Comparison of ENCODE assay signal across 21 cellular contexts in genomic region chr3:32498992-32499391, GRCh38. TPM values are rescaled to one million over a fixed set of nuclear protein-coding genes. Genes with fewer than 3 reads are reported as not detected.
DNase-seq lines count a peak whose midpoint lies in the region; ATAC-seq and TF ChIP-seq lines count a peak whose summit lies in the region.
"Had no signal": no experiment of that assay in that cellular context is flagged by ENCODE, and none has a peak within 500 bp of the region (broad histone marks: within the 10 kb centered on the region; RNA-seq: fewer than 3 reads in every experiment).

No MANE protein-coding gene starts in this region.

- no peak overlapping the region for H3K27ac ChIP-seq in RWPE1
- H3K27ac ChIP-seq: KMS-11, SK-N-MC had no signal

- TF ChIP-seq POLR2A in GM18505 (IDR thresholded peaks at IDR 0.05; ENCODE audit: borderline replicate concordance, extremely low read depth, insufficient read depth, insufficient read length): no peak

- no peak overlapping the region for H3K27ac Mint-ChIP-seq in activated T-helper 17 cell treated with anti-CD3 and anti-CD28 coated beads, Interleukin-2, amount 50 U/mL, for 72 hours
- peak overlapping the region; percentile 83 for H3K27ac Mint-ChIP-seq in stimulated activated memory B cell treated with anti-CD40 and anti-IgM and Interleukin-4, amounts not matched to agents 10 μg/mL and 1 μg/mL and 100 μg/mL, for 72 hours
- H3K27ac Mint-ChIP-seq: GM23338 had no signal

- no peaks in the 10 kb centered on the region for H3K9me3 Mint-ChIP-seq in activated T-helper 17 cell treated with anti-CD3 and anti-CD28 coated beads, Interleukin-2, amount 50 U/mL, for 72 hours
- H3K9me3 Mint-ChIP-seq in stimulated activated memory B cell treated with anti-CD40 and anti-IgM and Interleukin-4, amounts not matched to agents 10 μg/mL and 1 μg/mL and 100 μg/mL, for 72 hours: no peaks in the 10 kb centered on the region
- H3K9me3 Mint-ChIP-seq: GM23338 had no signal

- H3K27me3 Mint-ChIP-seq in activated T-helper 17 cell treated with anti-CD3 and anti-CD28 coated beads, Interleukin-2, amount 50 U/mL, for 72 hours: no peaks in the 10 kb centered on the region
- no peaks in the 10 kb centered on the region for H3K27me3 Mint-ChIP-seq in stimulated activated memory B cell treated with anti-CD40 and anti-IgM and Interleukin-4, amounts not matched to agents 10 μg/mL and 1 μg/mL and 100 μg/mL, for 72 hours

- ATAC-seq in activated T-helper 17 cell treated with anti-CD3 and anti-CD28 coated beads, Interleukin-2, amount 50 U/mL, for 72 hours (replicated peaks): no peak
- ATAC-seq in left lobe of liver (peak; percentile 14), HG03108 (IDR thresholded peaks at IDR 0.05; ENCODE audit: unreplicated experiment) (no peak), GM18505 (IDR thresholded peaks at IDR 0.05; ENCODE audit: unreplicated experiment) (no peak), GM21526 (IDR thresholded peaks at IDR 0.05; ENCODE audit: low FRiP score, unreplicated experiment) (no peak)
- ATAC-seq in stimulated activated memory B cell treated with anti-CD40 and anti-IgM and Interleukin-4, amounts not matched to agents 10 μg/mL and 1 μg/mL and 100 μg/mL, for 72 hours: no peak
- ATAC-seq: GM23338, PC-3 had no signal

- H3K9ac ChIP-seq in Loucy (ENCODE audit: low read depth, low read length, poor library complexity, severe bottlenecking): peak overlapping the region; percentile 91
- H3K9ac ChIP-seq: KMS-11 had no signal

- POLR2A ChIA-PET in RWPE1 (lab: Yijun Ruan, JAX; ENCODE audit: low non-redundant PET): no interaction called here

- H3K4me1 Mint-ChIP-seq in activated T-helper 17 cell treated with anti-CD3 and anti-CD28 coated beads, Interleukin-2, amount 50 U/mL, for 72 hours: peaks cover 31% of the 10 kb centered on the region
- H3K4me1 Mint-ChIP-seq in stimulated activated memory B cell treated with anti-CD40 and anti-IgM and Interleukin-4, amounts not matched to agents 10 μg/mL and 1 μg/mL and 100 μg/mL, for 72 hours: peaks cover 59% of the 10 kb centered on the region

- H3K9me2 ChIP-seq in Loucy (replicated peaks; ENCODE audit: low read depth, low read length): no peaks in the 10 kb centered on the region

- TF ChIP-seq CTCF in Loucy (conservative IDR thresholded peaks at IDR 0.05; ENCODE audit: low read length) (no peak), RWPE1 (conservative IDR thresholded peaks at IDR 0.05; ENCODE audit: low read depth) (no peak)

- H3K4me3 Mint-ChIP-seq in activated T-helper 17 cell treated with anti-CD3 and anti-CD28 coated beads, Interleukin-2, amount 50 U/mL, for 72 hours: peak overlapping the region; percentile 100
- no peak overlapping the region for H3K4me3 Mint-ChIP-seq in stimulated activated memory B cell treated with anti-CD40 and anti-IgM and Interleukin-4, amounts not matched to agents 10 μg/mL and 1 μg/mL and 100 μg/mL, for 72 hours
- H3K4me3 Mint-ChIP-seq: GM23338 had no signal

- peak overlapping the region; percentile 82 for H3K4me3 ChIP-seq in Loucy (ENCODE audit: low read length, poor library complexity, severe bottlenecking)
- H3K4me3 ChIP-seq: GM23338, HAP-1, SK-N-MC had no signal

- H3K9me3 ChIP-seq in Loucy (ENCODE audit: insufficient read depth, low read depth, low read length): no peaks in the 10 kb centered on the region
- H3K9me3 ChIP-seq: HAP-1 had no signal

- no peaks in the 10 kb centered on the region for H3K27me3 ChIP-seq in Loucy (ENCODE audit: insufficient read depth, low read length, poor library complexity, severe bottlenecking)

- DNase-seq in left lobe of liver (ENCODE audit: low spot score): no peak
- DNase-seq in RWPE1 (ENCODE audit: low spot score): no peak
- DNase-seq: C1 segment of cervical spinal cord, GF-D8, NCI-H1694, NCI-H2081, NCI-H2171, NCI-H345, NCI-H524, PC-3, SHP77 had no signal

- H3K36me3 ChIP-seq in Loucy (ENCODE audit: insufficient read depth, low read length): no peaks in the 10 kb centered on the region
- H3K36me3 ChIP-seq: HAP-1 had no signal

- peaks cover 79% of the 10 kb centered on the region for H3K79me2 ChIP-seq in Loucy (ENCODE audit: insufficient read depth, low read length)

- peaks cover 63% of the 10 kb centered on the region for H3K4me1 ChIP-seq in Loucy (ENCODE audit: insufficient read depth, low read length, poor library complexity, severe bottlenecking)

- peaks cover 68% of the 10 kb centered on the region for H3K36me3 Mint-ChIP-seq in activated T-helper 17 cell treated with anti-CD3 and anti-CD28 coated beads, Interleukin-2, amount 50 U/mL, for 72 hours (ENCODE audit: low read depth)
- peaks cover 41% of the 10 kb centered on the region for H3K36me3 Mint-ChIP-seq in stimulated activated memory B cell treated with anti-CD40 and anti-IgM and Interleukin-4, amounts not matched to agents 10 μg/mL and 1 μg/mL and 100 μg/mL, for 72 hours

- CTCF ChIA-PET in RWPE1 (lab: Yijun Ruan, JAX): no interaction called here

- peak overlapping the region; percentile 94 for H3K4me2 ChIP-seq in Loucy (ENCODE audit: low read depth, low read length, poor library complexity, severe bottlenecking)
- H3K4me2 ChIP-seq: GM23338, KMS-11 had no signal

- peaks cover 65% of the 10 kb centered on the region for H4K20me1 ChIP-seq in Loucy (ENCODE audit: insufficient read depth, low read length, poor library complexity, severe bottlenecking)

- peaks cover 4% of the 10 kb centered on the region for H3F3A ChIP-seq in Loucy (ENCODE audit: low read depth)

- H2AFZ ChIP-seq in Loucy (ENCODE audit: low read length): no peak overlapping the region
- H2AFZ ChIP-seq: GM23338 had no signal

RNA-seq across cellular contexts. Expression of gene CMTM6, which starts 3.7 kb away (rescaled TPM):
- total RNA-seq in activated T-helper 17 cell treated with anti-CD3 and anti-CD28 coated beads, Interleukin-2, amount 50 U/mL, for 72 hours: 100 to 1,000 TPM; 101 to 124 TPM
- 46.5 TPM for total RNA-seq in left lobe of liver
